8 cellular contexts compared by ENCODE assay signal in genomic region chrX:3702095-3702494, GRCh38. TPM values are rescaled to one million over a fixed set of nuclear protein-coding genes. Genes with fewer than 3 reads are reported as not detected.
A peak's percentile ranks its signal among the peaks of the same experiment; 100 is the strongest.
DNase-seq lines count a peak whose midpoint lies in the region; ATAC-seq, FAIRE-seq and TF ChIP-seq lines count a peak whose summit lies in the region.
"Not testable (repeated sequence)": the region's sequence is repeated elsewhere in the genome, so short reads cannot be mapped to it uniquely, and the experiment has no call there.

No MANE protein-coding gene starts in this region.

- H3K79me2 ChIP-seq in PC-9 (ENCODE audit: low read depth): not testable (repeated sequence)
- H3K79me2 ChIP-seq in H1 (ENCODE audit: control insufficient read depth in 1 of 2, insufficient read depth in 2 of 2, low read length in 2 of 2): peaks cover 0 to 55% of the 10 kb centered on the region in 2 experiments; a peak in 3 of 4 replicates

- not testable (repeated sequence) for ATAC-seq in naive B cell (ENCODE audit: low read depth in 2 of 2)

- H4K91ac ChIP-seq in H1 (replicated peaks; ENCODE audit: insufficient read length, low read length): not testable (repeated sequence)

- H2AK5ac ChIP-seq in H1 (ENCODE audit: low read depth, low read length): not testable (repeated sequence)

- POLR2A ChIA-PET in CD8-positive, alpha-beta memory T cell (lab: Charles Lee); PC-9 (lab: Charles Lee; ENCODE audit: unreplicated experiment); H1 (lab: Charles Lee; ENCODE audit: partially characterized antibody): not testable (repeated sequence)
- POLR2A ChIA-PET in activated CD4-positive, alpha-beta memory T cell treated with anti-CD3 and anti-CD28 coated beads for 36 hours (lab: Charles Lee): interaction anchor here (1.1 kb wide), 1 partner anchor 10 kb away, joined by 3 read pairs; no protein-coding TSS in a partner anchor

- not testable (repeated sequence) for H3K56ac ChIP-seq in H1 (replicated peaks; ENCODE audit: insufficient read length, low read depth, low read length)

- H3K18ac ChIP-seq in H1 (ENCODE audit: extremely low read depth, low read length): not testable (repeated sequence)

- not testable (repeated sequence) for TF ChIP-seq POLR2A in H1 (IDR thresholded peaks at IDR 0.05; ENCODE audit: control extremely low read depth in 1 of 2, low read depth in 2 of 2, low read length in 2 of 2); thyroid gland (IDR thresholded peaks at IDR 0.05)

- H3K27me3 ChIP-seq in CD8-positive, alpha-beta memory T cell (ENCODE audit: insufficient read depth, low read length, poor library complexity, severe bottlenecking); HUES64 (ENCODE audit: insufficient read depth, low read length); PC-9 (ENCODE audit: insufficient read depth, low read depth); H1 (replicated peaks in 1 of 4; ENCODE audit: control insufficient read depth in 3 of 4, extremely low read depth in 1 of 4, insufficient read depth in 3 of 4, low read length in 3 of 4); thyroid gland: not testable (repeated sequence)

- H3K36me3 Mint-ChIP-seq in CD8-positive, alpha-beta memory T cell: peaks cover 0 to 23% (median 14%) of the 10 kb centered on the region in 3 donors
- peaks cover 27% of the 10 kb centered on the region for H3K36me3 Mint-ChIP-seq in activated CD4-positive, alpha-beta memory T cell treated with anti-CD3 and anti-CD28 coated beads for 36 hours
- H3K36me3 Mint-ChIP-seq in activated naive CD4-positive, alpha-beta T cell treated with anti-CD3 and anti-CD28 coated beads, Interleukin-2, amount 50 U/mL, for 24 hours; naive B cell: not testable (repeated sequence)

- peaks cover 32% of the 10 kb centered on the region for H3K4me1 ChIP-seq in CD8-positive, alpha-beta memory T cell (ENCODE audit: insufficient read depth, low read length)
- H3K4me1 ChIP-seq in HUES64 (ENCODE audit: insufficient read depth, low read length); PC-9 (replicated peaks; ENCODE audit: insufficient read depth): not testable (repeated sequence)
- H3K4me1 ChIP-seq in H1 (replicated peaks in 1 of 4; ENCODE audit: control insufficient read depth in 3 of 4, insufficient read depth in 4 of 4, low read length in 3 of 4) (peaks cover 0 to 14% (median 4%) of the 10 kb centered on the region in 4 experiments; a peak in 5 of 7 replicates), thyroid gland (peaks cover 20 to 34% of the 10 kb centered on the region in 2 donors)

- peak overlapping the region in 6 of 8 donors; percentile 36 to 97 (median 87) for H3K27ac Mint-ChIP-seq in CD8-positive, alpha-beta memory T cell
- peak overlapping the region; percentile 86 for H3K27ac Mint-ChIP-seq in activated CD4-positive, alpha-beta memory T cell treated with anti-CD3 and anti-CD28 coated beads for 36 hours
- H3K27ac Mint-ChIP-seq in activated naive CD4-positive, alpha-beta T cell treated with anti-CD3 and anti-CD28 coated beads, Interleukin-2, amount 50 U/mL, for 24 hours: peak overlapping the region; percentile 43
- H3K27ac Mint-ChIP-seq in naive B cell: peak overlapping the region in 4 of 6 donors; percentile 34 to 98 (median 92)

- H2BK20ac ChIP-seq in H1 (ENCODE audit: low read length): not testable (repeated sequence)

- H3K9ac ChIP-seq in HUES64 (ENCODE audit: low read depth, low read length); H1 (replicated peaks in 1 of 4; ENCODE audit: extremely low read depth in 1 of 4, low read depth in 3 of 4, low read length in 3 of 4): not testable (repeated sequence)

- not testable (repeated sequence) for H3K36me3 ChIP-seq in CD8-positive, alpha-beta memory T cell (ENCODE audit: insufficient read depth, low read length); HUES64 (ENCODE audit: insufficient read depth, low read length); PC-9 (ENCODE audit: low read depth); H1 (ENCODE audit: control insufficient read depth in 2 of 4, insufficient read depth in 4 of 4, low read length in 3 of 4); thyroid gland

- peaks cover 68 to 87% (median 74%) of the 10 kb centered on the region in 3 donors for H3K4me1 Mint-ChIP-seq in CD8-positive, alpha-beta memory T cell
- H3K4me1 Mint-ChIP-seq in activated CD4-positive, alpha-beta memory T cell treated with anti-CD3 and anti-CD28 coated beads for 36 hours (ENCODE audit: low read depth): peaks cover 64% of the 10 kb centered on the region
- H3K4me1 Mint-ChIP-seq in activated naive CD4-positive, alpha-beta T cell treated with anti-CD3 and anti-CD28 coated beads, Interleukin-2, amount 50 U/mL, for 24 hours: peaks cover 48% of the 10 kb centered on the region
- peaks cover 15 to 83% (median 27%) of the 10 kb centered on the region in 3 donors for H3K4me1 Mint-ChIP-seq in naive B cell

- H2BK5ac ChIP-seq in H1 (ENCODE audit: low read depth, low read length): not testable (repeated sequence)

- TF ChIP-seq EP300 in H1 (IDR thresholded peaks at IDR 0.05; ENCODE audit: borderline replicate concordance in 1 of 2, low read depth in 2 of 2, low read length in 2 of 2): not testable (repeated sequence)

- H3K9me3 ChIP-seq in CD8-positive, alpha-beta memory T cell (ENCODE audit: low read length); HUES64 (ENCODE audit: insufficient read depth, low read depth, low read length); PC-9 (ENCODE audit: insufficient read depth, low read depth); H1 (ENCODE audit: insufficient read depth in 2 of 2, low read depth in 1 of 2, low read length in 1 of 2); thyroid gland: not testable (repeated sequence)

- not testable (repeated sequence) for H4K5ac ChIP-seq in H1 (ENCODE audit: insufficient read length, low read depth, low read length)

- intact Hi-C loops in PC-9 (cut with micrococcal nuclease; ENCODE audit: unreplicated experiment); activated CD4-positive, alpha-beta memory T cell treated with anti-CD3 and anti-CD28 coated beads for 36 hours (cut with micrococcal nuclease); thyroid gland (cut with DNase I): not testable (repeated sequence)

- not testable (repeated sequence) for H3K14ac ChIP-seq in H1 (ENCODE audit: insufficient read length)

- H4K8ac ChIP-seq in H1 (ENCODE audit: extremely low read depth, insufficient read depth, low read length): not testable (repeated sequence)

- H2BK12ac ChIP-seq in H1 (ENCODE audit: low read depth, low read length): not testable (repeated sequence)

- peak overlapping the region in 3 of 7 donors; percentile 9 to 60 (median 32) for H3K4me3 Mint-ChIP-seq in CD8-positive, alpha-beta memory T cell
- H3K4me3 Mint-ChIP-seq in activated CD4-positive, alpha-beta memory T cell treated with anti-CD3 and anti-CD28 coated beads for 36 hours; activated naive CD4-positive, alpha-beta T cell treated with anti-CD3 and anti-CD28 coated beads, Interleukin-2, amount 50 U/mL, for 24 hours: not testable (repeated sequence)
- peak overlapping the region in 1 of 8 donors; percentile 32 for H3K4me3 Mint-ChIP-seq in naive B cell

- TF ChIP-seq RAD21 in H1 (IDR thresholded peaks at IDR 0.05 in 1 of 2, conservative IDR thresholded peaks at IDR 0.05 in 1 of 2; ENCODE audit: low read depth in 2 of 2, low read length in 2 of 2): not testable (repeated sequence)

- not testable (repeated sequence) for H3K4ac ChIP-seq in H1 (replicated peaks; ENCODE audit: insufficient read length, low read depth, low read length)

- H3K4me3 ChIP-seq in CD8-positive, alpha-beta memory T cell (ENCODE audit: low read length); HUES64 (ENCODE audit: low read length); PC-9; H1 (ENCODE audit: extremely low read depth in 1 of 4, insufficient read depth in 2 of 4, low read depth in 3 of 4, low read length in 4 of 4); thyroid gland (replicated peaks in 1 of 3): not testable (repeated sequence)

- FAIRE-seq in H1 (lab: Jason Lieb, UNC): peak; percentile 99

- not testable (repeated sequence) for H3K27me3 Mint-ChIP-seq in CD8-positive, alpha-beta memory T cell; activated CD4-positive, alpha-beta memory T cell treated with anti-CD3 and anti-CD28 coated beads for 36 hours; activated naive CD4-positive, alpha-beta T cell treated with anti-CD3 and anti-CD28 coated beads, Interleukin-2, amount 50 U/mL, for 24 hours; naive B cell

- not testable (repeated sequence) for H3K23me2 ChIP-seq in H1 (ENCODE audit: low read depth, low read length)

- not testable (repeated sequence) for BruUV-seq in PC-9 (replicated peaks; lab: Mats Ljungman, UMichigan)

- H4K20me1 ChIP-seq in PC-9 (ENCODE audit: insufficient read depth); H1 (replicated peaks in 1 of 2; ENCODE audit: control insufficient read depth in 1 of 2, insufficient read depth in 2 of 2, low read length in 2 of 2): not testable (repeated sequence)

- H3K9me2 ChIP-seq in PC-9 (ENCODE audit: insufficient read depth): not testable (repeated sequence)

- peak overlapping the region; percentile 31; the same call in 1 of the 2 replicates for H3K4me2 ChIP-seq in PC-9
- not testable (repeated sequence) for H3K4me2 ChIP-seq in H1 (ENCODE audit: insufficient read depth in 1 of 2, low read depth in 2 of 2, low read length in 2 of 2)

- 13% methylated on average over 2 of the region's 3 CpGs for WGBS in HUES64
- WGBS in H1 (ENCODE audit: extremely low coverage in 1 of 2, insufficient coverage in 1 of 2, insufficient read length in 1 of 2, insufficient replicate concordance in 2 of 2, low coverage in 1 of 2, low lambda C conversion rate in 2 of 2, missing lambda C conversion rate in 1 of 2), 2 experiments: 18% methylated on average over 3 of the region's 3 CpGs; no CpG with 5 or more reads in 1 of the 2 experiments
- WGBS in thyroid gland, 2 donors: 34 to 60% methylated on average over 1 to 2 of the region's 3 CpGs

- not testable (repeated sequence) for H3K23ac ChIP-seq in H1 (ENCODE audit: insufficient read length)

- not testable (repeated sequence) for H3F3A ChIP-seq in PC-9 (ENCODE audit: insufficient read depth, low read depth)

- not testable (repeated sequence) for H2BK15ac ChIP-seq in H1 (ENCODE audit: low read length)

- not testable (repeated sequence) for DNase-seq in CD8-positive, alpha-beta memory T cell; PC-9; activated CD4-positive, alpha-beta memory T cell treated with anti-CD3 and anti-CD28 coated beads for 36 hours; H1 (ENCODE audit: low read depth in 1 of 2, low spot score in 2 of 2); naive B cell; thyroid gland

- not testable (repeated sequence) for H3K27ac ChIP-seq in CD8-positive, alpha-beta memory T cell (ENCODE audit: low read depth, low read length); H1 (ENCODE audit: low read depth, low read length)
- H3K27ac ChIP-seq in HUES64 (ENCODE audit: low read depth, low read length) (peak overlapping the region; percentile 58; the same call in 1 of the 2 replicates), PC-9 (peak overlapping the region; percentile 44), thyroid gland (peak overlapping the region; percentile 1 to 24 (median 6))

- CTCF ChIA-PET in CD8-positive, alpha-beta memory T cell (lab: Charles Lee): interaction anchor here (1.0 kb wide), 1 partner anchor 51 kb away, joined by 3 read pairs; no protein-coding TSS in a partner anchor
- CTCF ChIA-PET in PC-9 (lab: Charles Lee); activated CD4-positive, alpha-beta memory T cell treated with anti-CD3 and anti-CD28 coated beads for 36 hours (lab: Charles Lee); H1 (lab: Charles Lee; ENCODE audit: partially characterized antibody): not testable (repeated sequence)

- H3K9me3 Mint-ChIP-seq in CD8-positive, alpha-beta memory T cell; activated CD4-positive, alpha-beta memory T cell treated with anti-CD3 and anti-CD28 coated beads for 36 hours; activated naive CD4-positive, alpha-beta T cell treated with anti-CD3 and anti-CD28 coated beads, Interleukin-2, amount 50 U/mL, for 24 hours; naive B cell: not testable (repeated sequence)

- TF ChIP-seq CTCF in PC-9 (conservative IDR thresholded peaks at IDR 0.05); H1 (IDR thresholded peaks at IDR 0.05; ENCODE audit: control extremely low read depth in 1 of 3, insufficient read depth in 1 of 3, low read depth in 1 of 3, low read length in 3 of 3); thyroid gland (IDR thresholded peaks at IDR 0.05): not testable (repeated sequence)

- not testable (repeated sequence) for H2AFZ ChIP-seq in PC-9; H1 (ENCODE audit: low read length)

- not testable (repeated sequence) for H3K79me1 ChIP-seq in H1 (ENCODE audit: low read depth, low read length)

- not testable (repeated sequence) for H2BK120ac ChIP-seq in H1 (replicated peaks; ENCODE audit: low read depth, low read length)

RNA-seq across cellular contexts. Expression of gene PRKX, which starts 11.4 kb away (rescaled TPM):
- total RNA-seq in CD8-positive, alpha-beta memory T cell: 10 to 100 TPM; 41.9 to 45.9 TPM
- polyA plus RNA-seq in CD8-positive, alpha-beta memory T cell: 79.4 TPM
- 20.9 TPM for polyA plus RNA-seq in HUES64 (2013, experiment 1 of 2)
- polyA plus RNA-seq in HUES64 (2013, experiment 2 of 2): 21.7 TPM
- total RNA-seq in PC-9 (2021) (31.5 and 33.3 TPM in 2 replicates), thyroid gland (100 to 1,000 TPM in 3 of 4 donors, 10 to 100 TPM in 1; 99.9 to 145 (median 129) TPM)
- 10 to 100 TPM; 89.5 to 90.9 TPM for total RNA-seq in activated CD4-positive, alpha-beta memory T cell treated with anti-CD3 and anti-CD28 coated beads for 36 hours
- 55.3 and 60.7 TPM in 2 replicates for total RNA-seq in H1 (2021; fragmentation: NEBNext Ultra II Directional; extraction: Animal tissue kit (Norgen Biotek cat#: 25700))
- polyA plus RNA-seq in H1 (2011; rRNA removed) (17.1 and 19.4 TPM in 2 replicates), naive B cell (ENCODE audit: low read depth in 6 of 6) (10 to 100 TPM; 48.4 to 83.6 (median 64.6) TPM)
- 23.7 TPM for polyA plus RNA-seq in H1 (2011; cell fraction: cytosol; rRNA removed)
- polyA plus RNA-seq in H1 (2011; cell fraction: nucleus; rRNA removed): 41.6 TPM
- polyA plus RNA-seq in H1 (2012, experiment 1 of 2): 25.7 to 36.1 TPM (median 33.8 TPM) in 4 replicates
- polyA plus RNA-seq in H1 (2012, experiment 2 of 2): 5.2 TPM
- polyA plus RNA-seq in H1 (2013, experiment 1 of 2): 40.3 TPM
- 34.1 TPM for polyA plus RNA-seq in H1 (2013, experiment 2 of 2)
- polyA minus RNA-seq in H1 (2011; rRNA and poly(A)+ RNA removed): 41.8 and 45.0 TPM in 2 replicates
- 29.4 TPM for polyA minus RNA-seq in H1 (2011; cell fraction: cytosol; rRNA and poly(A)+ RNA removed)
- 46.9 TPM for polyA minus RNA-seq in H1 (2011; cell fraction: nucleus; rRNA and poly(A)+ RNA removed)
